In genomic region chr15:31439328-31439727, GRCh38 we compare ENCODE assay signal across 8 cellular contexts.
A peak's percentile ranks its signal among the peaks of the same experiment; 100 is the strongest.
DNase-seq lines count a peak whose midpoint lies in the region; ATAC-seq, FAIRE-seq and TF ChIP-seq lines count a peak whose summit lies in the region.

No MANE protein-coding gene starts in this region.

- no peaks in the 10 kb centered on the region for H3K36me3 Mint-ChIP-seq in activated naive CD8-positive, alpha-beta T cell treated with anti-CD3 and anti-CD28 coated beads, Interleukin-2, amount 10 ng/mL, durations not matched to agents 7 days and 5 days
- H3K36me3 Mint-ChIP-seq in nephron (ENCODE audit: low read depth), result no peaks in the 10 kb centered on the region

- POLR2A ChIA-PET in GM10248 (lab: Yijun Ruan, JAX), result no interaction called here
- POLR2A ChIA-PET in activated naive CD8-positive, alpha-beta T cell treated with anti-CD3 and anti-CD28 coated beads, Interleukin-2, amount 10 ng/mL, durations not matched to agents 7 days and 5 days (lab: Charles Lee), result interaction anchor here (1.5 to 10.6 kb wide), 6 partner anchors 34 to 111 kb away, joined by 5 to 227 read pairs (median 28); no protein-coding TSS in a partner anchor

- no peaks in the 10 kb centered on the region for H3K9me3 Mint-ChIP-seq in activated naive CD8-positive, alpha-beta T cell treated with anti-CD3 and anti-CD28 coated beads, Interleukin-2, amount 10 ng/mL, durations not matched to agents 7 days and 5 days
- H3K9me3 Mint-ChIP-seq in nephron, result no peaks in the 10 kb centered on the region

- FAIRE-seq in H54 (lab: Jason Lieb, UNC), result no peak

- H3K4me3 Mint-ChIP-seq in activated naive CD8-positive, alpha-beta T cell treated with anti-CD3 and anti-CD28 coated beads, Interleukin-2, amount 10 ng/mL, durations not matched to agents 7 days and 5 days, result no peak overlapping the region
- peak overlapping the region; percentile 16 to 40 (median 24) for H3K4me3 Mint-ChIP-seq in nephron

- H3K27ac Mint-ChIP-seq in activated naive CD8-positive, alpha-beta T cell treated with anti-CD3 and anti-CD28 coated beads, Interleukin-2, amount 10 ng/mL, durations not matched to agents 7 days and 5 days, result peak overlapping the region; percentile 91
- no peak overlapping the region for H3K27ac Mint-ChIP-seq in nephron

- no peak for TF ChIP-seq POLR2A in H54 (IDR thresholded peaks at IDR 0.05; ENCODE audit: low read depth, low read length)

- TF ChIP-seq CTCF in GM10248 (IDR thresholded peaks at IDR 0.05; ENCODE audit: control extremely low read depth, extremely low read depth, low read depth, missing control alignments) (peak; percentile 47), nephron (IDR thresholded peaks at IDR 0.05; ENCODE audit: unreplicated experiment in 3 of 3) (no peak)

- H3K27me3 Mint-ChIP-seq in activated naive CD8-positive, alpha-beta T cell treated with anti-CD3 and anti-CD28 coated beads, Interleukin-2, amount 10 ng/mL, durations not matched to agents 7 days and 5 days, result no peaks in the 10 kb centered on the region
- H3K27me3 Mint-ChIP-seq in nephron (ENCODE audit: low read depth), result peaks cover 31% of the 10 kb centered on the region

- CTCF ChIA-PET in GM10248 (lab: Yijun Ruan, JAX), result interaction anchor here (0.8 to 12.7 kb wide), 17 partner anchors 12 to 225 kb away, joined by 3 to 251 read pairs (median 4); no protein-coding TSS in a partner anchor

- H3K4me1 Mint-ChIP-seq in activated naive CD8-positive, alpha-beta T cell treated with anti-CD3 and anti-CD28 coated beads, Interleukin-2, amount 10 ng/mL, durations not matched to agents 7 days and 5 days, result peaks cover 65% of the 10 kb centered on the region
- peaks cover 14% of the 10 kb centered on the region for H3K4me1 Mint-ChIP-seq in nephron

- ATAC-seq in activated naive CD8-positive, alpha-beta T cell treated with anti-CD3 and anti-CD28 coated beads, Interleukin-2, amount 10 ng/mL, durations not matched to agents 7 days and 5 days (ENCODE audit: low read depth), result no peak

- DNase-seq in GM10248 (ENCODE audit: extremely low spot score) (peak; percentile 47), M059J (ENCODE audit: low read depth) (peak; percentile 47), DMS153 (lab: John Stamatoyannopoulos, UW) (no peak), T-helper 9 cell (no peak), H54 (ENCODE audit: insufficient read length, low spot score) (no peak), globus pallidus (ENCODE audit: low spot score) (no peak)
- DNase-seq in activated naive CD8-positive, alpha-beta T cell treated with anti-CD3 and anti-CD28 coated beads, Interleukin-2, amount 10 ng/mL, durations not matched to agents 7 days and 5 days, result peak; percentile 52

Comparison
In these comparisons a context has a peak if more than half of its experiments do, and no peak if none do; other contexts are left out.
1. DNase-seq: peak in GM10248 (single experiment), M059J (single experiment) and activated naive CD8-positive, alpha-beta T cell treated with anti-CD3 and anti-CD28 coated beads, Interleukin-2, amount 10 ng/mL, durations not matched to agents 7 days and 5 days (single experiment); none in DMS153 (single experiment), T-helper 9 cell (single experiment), H54 (single experiment) and globus pallidus (single experiment).